8 cellular contexts compared by ENCODE assay signal in genomic region chr1:24745711-24746582, GRCh38. TPM values are rescaled to one million over a fixed set of nuclear protein-coding genes. Genes with fewer than 3 reads are reported as not detected.
DNase-seq lines count a peak whose midpoint lies in the region; ATAC-seq, FAIRE-seq and TF ChIP-seq lines count a peak whose summit lies in the region.

No MANE protein-coding gene starts in this region.

- H3K27ac ChIP-seq in AG04450 (ENCODE audit: low read depth, low read length) (peak overlapping the region; percentile 92), RWPE1 (peak overlapping the region; percentile 89), layer of hippocampus (ENCODE audit: low read depth, low read length) (peak overlapping the region; percentile 90)

- H3K4me3 ChIP-seq in AG04450 (ENCODE audit: low read depth, low read length) (peak overlapping the region; percentile 93), bronchial epithelial cell (ENCODE audit: low read depth, low read length) (peak overlapping the region; percentile 89)

- CTCF ChIA-PET in AG04450 (lab: Charles Lee) = interaction anchor here (0.8 to 2.4 kb wide), 8 partner anchors 8 to 97 kb away, joined by 3 to 14 read pairs (median 4); no protein-coding TSS in a partner anchor
- CTCF ChIA-PET in RWPE1 (lab: Yijun Ruan, JAX) = interaction anchor here (0.6 to 2.0 kb wide), 6 partner anchors 20 to 815 kb away, joined by 3 to 10 read pairs (median 5); partner anchors contain the start of gene NIPAL3

- H3K27me3 ChIP-seq in AG04450 (ENCODE audit: control insufficient read depth, insufficient read depth, low read length) = no peaks in the 10 kb centered on the region
- no peaks in the 10 kb centered on the region for H3K27me3 ChIP-seq in bronchial epithelial cell (ENCODE audit: control insufficient read depth, insufficient read depth, low read length)
- no peaks in the 10 kb centered on the region for H3K27me3 ChIP-seq in layer of hippocampus (ENCODE audit: control insufficient read depth, insufficient read depth, low read length)

- FAIRE-seq in bronchial epithelial cell (lab: Jason Lieb, UNC) = no peak

- peaks cover 1 to 12% of the 10 kb centered on the region in 2 donors for H3K36me3 Mint-ChIP-seq in stimulated activated naive B cell treated with anti-CD40 and anti-IgM and Interleukin-4, amounts not matched to agents 10 μg/mL and 1 μg/mL and 100 μg/mL, for 72 hours

- TF ChIP-seq CTCF in AG04450 (IDR thresholded peaks at IDR 0.05; ENCODE audit: low read depth, low read length) (no peak), RWPE1 (conservative IDR thresholded peaks at IDR 0.05; ENCODE audit: low read depth) (no peak), bronchial epithelial cell (IDR thresholded peaks at IDR 0.05; ENCODE audit: insufficient read depth, low read length, severe bottlenecking) (no peak)

- H3K36me3 ChIP-seq in bronchial epithelial cell (ENCODE audit: control insufficient read depth, insufficient read depth, low read length) = no peaks in the 10 kb centered on the region

- H3K9me3 ChIP-seq in AG04450 (ENCODE audit: control insufficient read depth, insufficient read depth, low read length) = no peaks in the 10 kb centered on the region; the same call in 1 of the 2 replicates

- no peaks in the 10 kb centered on the region for H3K9me3 Mint-ChIP-seq in stimulated activated naive B cell treated with anti-CD40 and anti-IgM and Interleukin-4, amounts not matched to agents 10 μg/mL and 1 μg/mL and 100 μg/mL, for 72 hours

- peaks cover 45 to 85% of the 10 kb centered on the region in 2 donors for H3K4me1 Mint-ChIP-seq in stimulated activated naive B cell treated with anti-CD40 and anti-IgM and Interleukin-4, amounts not matched to agents 10 μg/mL and 1 μg/mL and 100 μg/mL, for 72 hours

- peak overlapping the region; percentile 99 for H3K27ac Mint-ChIP-seq in stimulated activated naive B cell treated with anti-CD40 and anti-IgM and Interleukin-4, amounts not matched to agents 10 μg/mL and 1 μg/mL and 100 μg/mL, for 72 hours

- POLR2A ChIA-PET in AG04450 (lab: Yijun Ruan, JAX) (interaction anchor here (0.6 to 3.6 kb wide), 31 partner anchors 9 to 90 kb away, joined by 3 to 35 read pairs (median 8); no protein-coding TSS in a partner anchor), RWPE1 (lab: Yijun Ruan, JAX; ENCODE audit: low non-redundant PET) (interaction anchor here (0.6 to 1.4 kb wide), 3 partner anchors 9 to 39 kb away, joined by 3 to 6 read pairs (median 5); no protein-coding TSS in a partner anchor)

- DNase-seq in AG04450 (ENCODE audit: low read depth, low spot score) = no peak
- no peak for DNase-seq in RWPE1 (ENCODE audit: low spot score)
- DNase-seq in bronchial epithelial cell (ENCODE audit: low read depth) = peak; percentile 74
- DNase-seq in stimulated activated naive B cell treated with anti-CD40 and anti-IgM and Interleukin-4, amounts not matched to agents 10 μg/mL and 1 μg/mL and 100 μg/mL, for 72 hours = no peak

- H3K27me3 Mint-ChIP-seq in stimulated activated naive B cell treated with anti-CD40 and anti-IgM and Interleukin-4, amounts not matched to agents 10 μg/mL and 1 μg/mL and 100 μg/mL, for 72 hours = no peaks in the 10 kb centered on the region

- H3K4me3 Mint-ChIP-seq in stimulated activated naive B cell treated with anti-CD40 and anti-IgM and Interleukin-4, amounts not matched to agents 10 μg/mL and 1 μg/mL and 100 μg/mL, for 72 hours = peak overlapping the region; percentile 87 to 92

- ATAC-seq in GM18511 (IDR thresholded peaks at IDR 0.05; ENCODE audit: unreplicated experiment) (peak; percentile 5), HG03521 (IDR thresholded peaks at IDR 0.05; ENCODE audit: unreplicated experiment) (peak; percentile 12), HG03095 (IDR thresholded peaks at IDR 0.05; ENCODE audit: unreplicated experiment) (no peak)
- ATAC-seq in stimulated activated naive B cell treated with anti-CD40 and anti-IgM and Interleukin-4, amounts not matched to agents 10 μg/mL and 1 μg/mL and 100 μg/mL, for 72 hours (replicated peaks) = peak in 1 of 2 donors; percentile 3

RNA-seq across cellular contexts. Expression of gene CLIC4, which starts 0.7 kb away (rescaled TPM):
- 412 and 561 TPM in 2 replicates for polyA plus RNA-seq in AG04450 (2011; rRNA removed)
- 139 and 248 TPM in 2 replicates for polyA minus RNA-seq in AG04450 (2011; rRNA and poly(A)+ RNA removed)
- 120 and 141 TPM in 2 replicates for total RNA-seq in bronchial epithelial cell
